In the genomic region with DNA sequence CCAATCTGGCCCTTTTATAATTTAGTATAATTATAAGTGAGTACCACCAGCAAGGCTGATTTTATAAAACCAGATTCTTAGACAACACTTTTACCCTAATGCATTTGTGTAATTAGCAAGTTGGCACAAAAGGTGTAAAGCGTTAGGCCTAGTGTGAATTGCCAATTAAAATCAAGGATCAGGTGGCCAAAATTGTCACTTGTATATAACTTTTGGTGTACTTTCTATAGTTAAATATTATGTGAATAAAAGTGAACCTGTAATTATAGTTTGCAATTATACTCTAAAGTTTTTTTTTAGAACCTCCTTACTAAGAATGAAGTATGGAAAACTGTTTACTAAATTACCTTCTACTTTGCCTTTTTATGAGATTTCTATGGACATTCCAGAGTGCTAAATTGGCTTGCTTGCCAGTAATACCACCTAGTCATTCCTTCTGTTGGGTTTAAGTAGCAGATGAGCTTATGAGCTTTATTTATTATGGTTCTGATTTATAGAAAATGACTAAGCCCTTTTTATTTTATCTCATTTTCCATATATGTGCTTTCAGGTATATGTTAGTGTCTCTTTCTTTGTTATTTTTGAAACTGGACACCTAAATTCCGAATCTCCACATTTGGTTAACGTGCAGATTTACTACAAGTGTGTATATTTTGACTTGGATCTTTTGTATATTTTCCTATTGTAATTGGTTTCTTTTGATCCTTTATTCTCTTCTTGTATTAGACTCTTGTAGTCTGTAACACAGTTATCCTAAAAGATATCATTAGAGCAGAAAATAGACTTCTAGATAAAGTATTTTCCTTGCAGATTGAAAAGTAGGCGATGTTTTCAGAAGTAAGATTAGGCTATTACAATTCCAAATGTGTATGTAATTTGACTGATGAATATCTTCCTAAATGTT, we compare ENCODE assay signal across 11 cellular contexts. TPM values are rescaled to one million over a fixed set of nuclear protein-coding genes. Genes with fewer than 3 reads are reported as not detected.
A peak's percentile ranks its signal among the peaks of the same experiment; 100 is the strongest.
DNase-seq lines count a peak whose midpoint lies in the region; ATAC-seq, FAIRE-seq and TF ChIP-seq lines count a peak whose summit lies in the region.
"Had no signal": no experiment of that assay in that cellular context is flagged by ENCODE, and none has a peak within 500 bp of the region (broad histone marks: within the 10 kb centered on the region; RNA-seq: fewer than 3 reads in every experiment).

No MANE protein-coding gene starts in this region.

- FAIRE-seq in A204.1 (lab: Jason Lieb, UNC): peak; percentile 23

- no peaks in the 10 kb centered on the region for H3K9me3 Mint-ChIP-seq in MCF 10A (ENCODE audit: unreplicated experiment)
- H3K9me3 Mint-ChIP-seq in natural killer cell treated with Interleukin-12 subunit alpha and Interleukin-12 subunit beta and Interleukin-15 and Interleukin-18, amount 100 ng/mL, for 72 hours: no peaks in the 10 kb centered on the region
- no peaks in the 10 kb centered on the region for H3K9me3 Mint-ChIP-seq in WTC11
- H3K9me3 Mint-ChIP-seq: CD14-positive monocyte; central memory CD8-positive, alpha-beta T cell had no signal

- ATAC-seq in natural killer cell treated with Interleukin-12 subunit alpha and Interleukin-12 subunit beta and Interleukin-15 and Interleukin-18, amount 100 ng/mL, for 72 hours: no peak
- no peak for ATAC-seq in WTC11

- H3K4me1 Mint-ChIP-seq in MCF 10A (ENCODE audit: insufficient read depth, unreplicated experiment) (peaks cover 11% of the 10 kb centered on the region), WTC11 (peaks cover 13% of the 10 kb centered on the region)
- H3K4me1 Mint-ChIP-seq in natural killer cell treated with Interleukin-12 subunit alpha and Interleukin-12 subunit beta and Interleukin-15 and Interleukin-18, amount 100 ng/mL, for 72 hours (ENCODE audit: low read depth in 2 of 2): peaks cover 36 to 48% of the 10 kb centered on the region in 2 donors

- peak overlapping the region; percentile 99 for H3K27ac Mint-ChIP-seq in MCF 10A (ENCODE audit: low read depth, unreplicated experiment)
- no peak overlapping the region for H3K27ac Mint-ChIP-seq in natural killer cell treated with Interleukin-12 subunit alpha and Interleukin-12 subunit beta and Interleukin-15 and Interleukin-18, amount 100 ng/mL, for 72 hours
- no peak overlapping the region for H3K27ac Mint-ChIP-seq in WTC11
- H3K27ac Mint-ChIP-seq: CD14-positive monocyte had no signal

- intact Hi-C loops in MCF 10A (cut with micrococcal nuclease): loop anchor here (10.0 kb wide), 1 partner anchor 213 kb away; no protein-coding TSS in a partner anchor

- H3K36me3 Mint-ChIP-seq in MCF 10A (ENCODE audit: insufficient read depth, unreplicated experiment) (peaks cover 12% of the 10 kb centered on the region), WTC11 (no peaks in the 10 kb centered on the region)
- H3K36me3 Mint-ChIP-seq in natural killer cell treated with Interleukin-12 subunit alpha and Interleukin-12 subunit beta and Interleukin-15 and Interleukin-18, amount 100 ng/mL, for 72 hours: peaks cover 15% of the 10 kb centered on the region

- peak overlapping the region; percentile 83 for H3K4me3 Mint-ChIP-seq in MCF 10A (ENCODE audit: unreplicated experiment)
- H3K4me3 Mint-ChIP-seq in natural killer cell treated with Interleukin-12 subunit alpha and Interleukin-12 subunit beta and Interleukin-15 and Interleukin-18, amount 100 ng/mL, for 72 hours: peak overlapping the region; percentile 2
- H3K4me3 Mint-ChIP-seq in WTC11: no peak overlapping the region
- H3K4me3 Mint-ChIP-seq: CD14-positive monocyte; central memory CD8-positive, alpha-beta T cell had no signal

- no peaks in the 10 kb centered on the region for H3K27me3 Mint-ChIP-seq in MCF 10A (ENCODE audit: insufficient read depth, unreplicated experiment)
- no peaks in the 10 kb centered on the region for H3K27me3 Mint-ChIP-seq in natural killer cell treated with Interleukin-12 subunit alpha and Interleukin-12 subunit beta and Interleukin-15 and Interleukin-18, amount 100 ng/mL, for 72 hours
- no peaks in the 10 kb centered on the region; the same call in 1 of the 2 replicates for H3K27me3 Mint-ChIP-seq in WTC11 (ENCODE audit: low read depth)
- H3K27me3 Mint-ChIP-seq: central memory CD8-positive, alpha-beta T cell had no signal

- DNase-seq in HEK293T (ENCODE audit: extremely low spot score) (no peak), MCF 10A (ENCODE audit: unreplicated experiment) (peak; percentile 36), DMS53 (lab: John Stamatoyannopoulos, UW) (no peak), WTC11 (ENCODE audit: low spot score) (no peak), NCI-H187 (lab: John Stamatoyannopoulos, UW) (no peak), NCI-H1105 (lab: John Stamatoyannopoulos, UW) (no peak)
- DNase-seq in natural killer cell treated with Interleukin-12 subunit alpha and Interleukin-12 subunit beta and Interleukin-15 and Interleukin-18, amount 100 ng/mL, for 72 hours (ENCODE audit: low spot score): no peak
- DNase-seq: foreskin fibroblast had no signal

- BruUV-seq in MCF 10A (replicated peaks; lab: Mats Ljungman, UMichigan): no TSS peak

- TF ChIP-seq CTCF in MCF 10A (IDR thresholded peaks at IDR 0.05; ENCODE audit: unreplicated experiment): no peak
- no peak for TF ChIP-seq CTCF in WTC11 (IDR thresholded peaks at IDR 0.05)

- CTCF ChIA-PET in HEK293T (lab: Yijun Ruan, JAX): no interaction called here
- CTCF ChIA-PET in MCF 10A (lab: Yijun Ruan, JAX): interaction anchor here (0.6 to 1.4 kb wide), 3 partner anchors 40 to 78 kb away, joined by 3 to 5 read pairs (median 3); no protein-coding TSS in a partner anchor
- CTCF ChIA-PET in WTC11 (lab: Charles Lee): no interaction called here

- POLR2A ChIA-PET in HEK293T (lab: Yijun Ruan, JAX): no interaction called here
- POLR2A ChIA-PET in MCF 10A (lab: Yijun Ruan, JAX): interaction anchor here (0.6 to 8.6 kb wide), 13 partner anchors 8 to 432 kb away, joined by 3 to 95 read pairs (median 4); no protein-coding TSS in a partner anchor
- POLR2A ChIA-PET in WTC11 (lab: Charles Lee): no interaction called here

TF ChIP-seq in HEK293T, 16 proteins besides CTCF, POLR2A, EP300 and RAD21:
- TF ChIP-seq ELF4 (IDR thresholded peaks at IDR 0.05) (no peak), FOXA1 (IDR thresholded peaks at IDR 0.05) (no peak), LEF1 (IDR thresholded peaks at IDR 0.05; ENCODE audit: borderline replicate concordance) (no peak), FOXM1 (IDR thresholded peaks at IDR 0.05; ENCODE audit: borderline replicate concordance) (no peak), CTBP1 (IDR thresholded peaks at IDR 0.05; ENCODE audit: borderline replicate concordance) (peak; percentile 81; the same call in 1 of the 2 replicates), SP1 (IDR thresholded peaks at IDR 0.05) (no peak), NFRKB (IDR thresholded peaks at IDR 0.05) (no peak), TARDBP (IDR thresholded peaks at IDR 0.05) (no peak), HDGF (IDR thresholded peaks at IDR 0.05; ENCODE audit: borderline replicate concordance) (no peak), ZNF384 (IDR thresholded peaks at IDR 0.05) (no peak), ARNT (IDR thresholded peaks at IDR 0.05) (no peak)
- TF ChIP-seq, protein P1, sequence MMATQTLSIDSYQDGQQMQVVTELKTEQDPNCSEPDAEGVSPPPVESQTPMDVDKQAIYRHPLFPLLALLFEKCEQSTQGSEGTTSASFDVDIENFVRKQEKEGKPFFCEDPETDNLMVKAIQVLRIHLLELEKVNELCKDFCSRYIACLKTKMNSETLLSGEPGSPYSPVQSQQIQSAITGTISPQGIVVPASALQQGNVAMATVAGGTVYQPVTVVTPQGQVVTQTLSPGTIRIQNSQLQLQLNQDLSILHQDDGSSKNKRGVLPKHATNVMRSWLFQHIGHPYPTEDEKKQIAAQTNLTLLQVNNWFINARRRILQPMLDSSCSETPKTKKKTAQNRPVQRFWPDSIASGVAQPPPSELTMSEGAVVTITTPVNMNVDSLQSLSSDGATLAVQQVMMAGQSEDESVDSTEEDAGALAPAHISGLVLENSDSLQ (IDR thresholded peaks at IDR 0.05): peak; percentile 34; the same call in 1 of the 2 replicates

TF ChIP-seq in WTC11, 78 proteins besides CTCF, POLR2A, EP300 and RAD21 (continues in another document):
- TF ChIP-seq, protein P2, sequence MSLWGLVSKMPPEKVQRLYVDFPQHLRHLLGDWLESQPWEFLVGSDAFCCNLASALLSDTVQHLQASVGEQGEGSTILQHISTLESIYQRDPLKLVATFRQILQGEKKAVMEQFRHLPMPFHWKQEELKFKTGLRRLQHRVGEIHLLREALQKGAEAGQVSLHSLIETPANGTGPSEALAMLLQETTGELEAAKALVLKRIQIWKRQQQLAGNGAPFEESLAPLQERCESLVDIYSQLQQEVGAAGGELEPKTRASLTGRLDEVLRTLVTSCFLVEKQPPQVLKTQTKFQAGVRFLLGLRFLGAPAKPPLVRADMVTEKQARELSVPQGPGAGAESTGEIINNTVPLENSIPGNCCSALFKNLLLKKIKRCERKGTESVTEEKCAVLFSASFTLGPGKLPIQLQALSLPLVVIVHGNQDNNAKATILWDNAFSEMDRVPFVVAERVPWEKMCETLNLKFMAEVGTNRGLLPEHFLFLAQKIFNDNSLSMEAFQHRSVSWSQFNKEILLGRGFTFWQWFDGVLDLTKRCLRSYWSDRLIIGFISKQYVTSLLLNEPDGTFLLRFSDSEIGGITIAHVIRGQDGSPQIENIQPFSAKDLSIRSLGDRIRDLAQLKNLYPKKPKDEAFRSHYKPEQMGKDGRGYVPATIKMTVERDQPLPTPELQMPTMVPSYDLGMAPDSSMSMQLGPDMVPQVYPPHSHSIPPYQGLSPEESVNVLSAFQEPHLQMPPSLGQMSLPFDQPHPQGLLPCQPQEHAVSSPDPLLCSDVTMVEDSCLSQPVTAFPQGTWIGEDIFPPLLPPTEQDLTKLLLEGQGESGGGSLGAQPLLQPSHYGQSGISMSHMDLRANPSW (CRISPR knock-in tag; conservative IDR thresholded peaks at IDR 0.05; ENCODE audit: low read depth): no peak
- TF ChIP-seq MYBL2 (CRISPR knock-in tag; IDR thresholded peaks at IDR 0.05) (no peak), SP1 (CRISPR knock-in tag; conservative IDR thresholded peaks at IDR 0.05) (no peak), RORB (CRISPR knock-in tag; IDR thresholded peaks at IDR 0.05) (no peak)
- TF ChIP-seq, protein P3, sequence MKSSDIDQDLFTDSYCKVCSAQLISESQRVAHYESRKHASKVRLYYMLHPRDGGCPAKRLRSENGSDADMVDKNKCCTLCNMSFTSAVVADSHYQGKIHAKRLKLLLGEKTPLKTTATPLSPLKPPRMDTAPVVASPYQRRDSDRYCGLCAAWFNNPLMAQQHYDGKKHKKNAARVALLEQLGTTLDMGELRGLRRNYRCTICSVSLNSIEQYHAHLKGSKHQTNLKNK (CRISPR knock-in tag; IDR thresholded peaks at IDR 0.05): no peak
- TF ChIP-seq, protein P4, sequence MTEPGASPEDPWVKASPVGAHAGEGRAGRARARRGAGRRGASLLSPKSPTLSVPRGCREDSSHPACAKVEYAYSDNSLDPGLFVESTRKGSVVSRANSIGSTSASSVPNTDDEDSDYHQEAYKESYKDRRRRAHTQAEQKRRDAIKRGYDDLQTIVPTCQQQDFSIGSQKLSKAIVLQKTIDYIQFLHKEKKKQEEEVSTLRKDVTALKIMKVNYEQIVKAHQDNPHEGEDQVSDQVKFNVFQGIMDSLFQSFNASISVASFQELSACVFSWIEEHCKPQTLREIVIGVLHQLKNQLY (CRISPR knock-in tag; IDR thresholded peaks at IDR 0.05): no peak

RNA-seq across cellular contexts. Expression of a gene that starts 3.9 kb away (rescaled TPM):
- 36.9 and 38.5 TPM in 2 replicates for total RNA-seq in MCF 10A (2022)
- total RNA-seq in natural killer cell treated with Interleukin-12 subunit alpha and Interleukin-12 subunit beta and Interleukin-15 and Interleukin-18, amount 100 ng/mL, for 72 hours: 10 to 100 TPM; 56.8 to 72.5 TPM
- total RNA-seq in WTC11 (2021): 9.9 to 13.2 TPM (median 9.9 TPM) in 3 replicates
